Comparison of ENCODE assay signal across 10 cellular contexts in genomic region chr11:4919250-4919649, GRCh38. TPM values are rescaled to one million over a fixed set of nuclear protein-coding genes. Genes with fewer than 3 reads are reported as not detected.
"Had no signal": no experiment of that assay in that cellular context is flagged by ENCODE, and none has a peak within 500 bp of the region (broad histone marks: within the 10 kb centered on the region; RNA-seq: fewer than 3 reads in every experiment).

A gene with protein sequence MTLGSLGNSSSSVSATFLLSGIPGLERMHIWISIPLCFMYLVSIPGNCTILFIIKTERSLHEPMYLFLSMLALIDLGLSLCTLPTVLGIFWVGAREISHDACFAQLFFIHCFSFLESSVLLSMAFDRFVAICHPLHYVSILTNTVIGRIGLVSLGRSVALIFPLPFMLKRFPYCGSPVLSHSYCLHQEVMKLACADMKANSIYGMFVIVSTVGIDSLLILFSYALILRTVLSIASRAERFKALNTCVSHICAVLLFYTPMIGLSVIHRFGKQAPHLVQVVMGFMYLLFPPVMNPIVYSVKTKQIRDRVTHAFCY (minus strand): TSS chr11:4919350. CDS start chr11:4915663, 3,687 bp downstream.

- ATAC-seq: HCT116 had no signal

- H3K36me3 ChIP-seq: HAP-1 had no signal

- H3K9me3 Mint-ChIP-seq: H9 had no signal

- H3K27ac Mint-ChIP-seq: H9, HFFc6 had no signal

- H3K4me3 ChIP-seq: GM23248, HAP-1 had no signal

- DNase-seq: GM23248, GOT3, H7, H9, HCEC 1CT, HFFc6 had no signal

- H3K27ac ChIP-seq: GM23248 had no signal

- H3K4me1 Mint-ChIP-seq: H9 had no signal

- H3K4me1 ChIP-seq: HAP-1 had no signal

- H3K4me3 Mint-ChIP-seq: H9, HFFc6 had no signal

- H2AFZ ChIP-seq: GM23248 had no signal

RNA-seq across cellular contexts. Expression of the gene that starts here (rescaled TPM):
- total RNA-seq: GM23248, H1, H4, H7, H9, HFFc6 had no signal
- polyA plus RNA-seq: GM23248, H1 had no signal
